In the genomic region with DNA sequence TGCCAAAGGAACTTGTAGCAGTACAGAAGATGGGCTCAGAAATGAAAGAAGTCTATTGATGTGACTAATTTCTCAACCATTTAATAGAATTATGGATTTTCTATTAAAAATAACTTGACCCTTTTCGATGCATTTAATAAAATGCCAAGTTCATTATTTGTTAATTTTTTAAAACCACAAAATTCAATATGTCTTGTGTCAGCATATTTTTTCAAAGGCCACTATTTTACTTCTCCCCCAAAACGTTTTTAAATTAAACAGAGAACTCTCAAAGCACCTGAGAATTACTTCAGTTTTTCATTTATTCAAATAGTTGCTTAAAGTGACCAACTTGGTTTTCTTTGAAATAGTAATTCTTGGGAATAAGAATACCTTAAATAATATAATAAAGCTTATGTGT, we compare ENCODE assay signal across 25 cellular contexts.
"Had no signal": no experiment of that assay in that cellular context is flagged by ENCODE, and none has a peak within 500 bp of the region (broad histone marks: within the 10 kb centered on the region; RNA-seq: fewer than 3 reads in every experiment).

No MANE protein-coding gene starts in this region.

- ATAC-seq: Panc1, PC-3, T-cell had no signal

- H3K4me3 ChIP-seq: MG63 had no signal

- H3K27ac ChIP-seq: HL-60, RWPE1 had no signal

- H3K9me2 ChIP-seq: SK-N-SH had no signal

- H3K27me3 ChIP-seq: MG63 had no signal

- H3K4me3 Mint-ChIP-seq: T-cell had no signal

- H3K4me2 ChIP-seq: SK-N-SH had no signal

- H3K9ac ChIP-seq: SK-N-SH had no signal

- DNase-seq: KBM-7, MG63, NCI-H1092, NCI-H1105 treated with DMSO at 0.1 percent for 48 hours, NCI-H1417 treated with DMSO at 0.1 percent for 48 hours, NCI-H146, NCI-H1694 treated with DMSO at 0.1 percent for 48 hours, NCI-H1930, NCI-H2081, NCI-H2171, NCI-H226, NCI-H446, NCI-H510A, NCI-H524 treated with DMSO at 0.1 percent for 48 hours, NCI-H69, NCI-H774, PC-3, SHP77, SK-N-SH, SW 1271, T-cell had no signal

- H3K9me3 Mint-ChIP-seq: IgD-negative memory B cell, T-cell had no signal

- H3K9me3 ChIP-seq: MG63, SK-N-SH had no signal

- H3K27me3 Mint-ChIP-seq: IgD-negative memory B cell, T-cell had no signal

- H3K27ac Mint-ChIP-seq: IgD-negative memory B cell, T-cell had no signal
